ENCODE assay signal across 18 cellular contexts in genomic region chr7:106987777-106988176, GRCh38.
"Had no signal": no experiment of that assay in that cellular context is flagged by ENCODE, and none has a peak within 500 bp of the region (broad histone marks: within the 10 kb centered on the region; RNA-seq: fewer than 3 reads in every experiment).

No MANE protein-coding gene starts in this region.

- ATAC-seq: right cardiac atrium; stimulated activated effector memory CD8-positive, alpha-beta T cell treated with anti-CD3 and anti-CD28 coated beads, Interleukin-12 subunit alpha, Interleukin-12 subunit beta, amount 100 ng/mL, for 72 hours; stimulated activated naive CD8-positive, alpha-beta T cell treated with anti-CD3 and anti-CD28 coated beads, Interleukin-15, Interleukin-2, amounts not matched to agents 100 U/mL and 50 U/mL, for 24 hours; upper lobe of right lung had no signal

- H3K27me3 ChIP-seq: esophagus squamous epithelium, tibial artery, upper lobe of right lung, vagina had no signal

- H3K4me1 Mint-ChIP-seq: stimulated activated effector memory CD8-positive, alpha-beta T cell treated with anti-CD3 and anti-CD28 coated beads, Interleukin-12 subunit alpha, Interleukin-12 subunit beta, amount 100 ng/mL, for 72 hours had no signal

- H3K9me3 ChIP-seq: esophagus squamous epithelium, tibial artery, upper lobe of right lung, vagina had no signal

- H3K27me3 Mint-ChIP-seq: naive B cell had no signal

- H3K36me3 Mint-ChIP-seq: naive B cell; stimulated activated effector memory CD8-positive, alpha-beta T cell treated with anti-CD3 and anti-CD28 coated beads, Interleukin-12 subunit alpha, Interleukin-12 subunit beta, amount 100 ng/mL, for 72 hours had no signal

- H3K4me3 Mint-ChIP-seq: naive B cell; nephron progenitor cell; stimulated activated effector memory CD8-positive, alpha-beta T cell treated with anti-CD3 and anti-CD28 coated beads, Interleukin-12 subunit alpha, Interleukin-12 subunit beta, amount 100 ng/mL, for 72 hours had no signal

- H3K27ac Mint-ChIP-seq: naive B cell; nephron progenitor cell; stimulated activated effector memory CD8-positive, alpha-beta T cell treated with anti-CD3 and anti-CD28 coated beads, Interleukin-12 subunit alpha, Interleukin-12 subunit beta, amount 100 ng/mL, for 72 hours had no signal

- H3K4me1 ChIP-seq: esophagus squamous epithelium, tibial artery, upper lobe of right lung, vagina had no signal

- H3K9me3 Mint-ChIP-seq: naive B cell; nephron progenitor cell; stimulated activated effector memory CD8-positive, alpha-beta T cell treated with anti-CD3 and anti-CD28 coated beads, Interleukin-12 subunit alpha, Interleukin-12 subunit beta, amount 100 ng/mL, for 72 hours had no signal

- H3K27ac ChIP-seq: esophagus squamous epithelium, tibial artery, upper lobe of right lung, vagina had no signal

- H3K4me3 ChIP-seq: esophagus squamous epithelium, tibial artery, upper lobe of right lung, vagina had no signal

- H3K36me3 ChIP-seq: esophagus squamous epithelium, tibial artery, upper lobe of right lung, vagina had no signal

- DNase-seq: dermis blood vessel endothelial cell; esophagus squamous epithelium; foreskin fibroblast; kidney; left cardiac atrium; mesendoderm; naive B cell; nephron progenitor cell; posterior cingulate gyrus; right cardiac atrium; stimulated activated CD4-positive, alpha-beta T cell treated with anti-CD3 and anti-CD28 coated beads, Interleukin-4, amount 100 ng/mL, for 1 hour; stimulated activated CD8-positive, alpha-beta memory T cell treated with anti-CD3 and anti-CD28 coated beads, Interleukin-4, amount 100 ng/mL, for 48 hours; stimulated activated naive CD8-positive, alpha-beta T cell treated with anti-CD3 and anti-CD28 coated beads, Interleukin-15, Interleukin-2, amounts not matched to agents 100 U/mL and 50 U/mL, for 24 hours; tibial artery; upper lobe of right lung had no signal

- FAIRE-seq: colon, kidney had no signal
